In the genomic region with DNA sequence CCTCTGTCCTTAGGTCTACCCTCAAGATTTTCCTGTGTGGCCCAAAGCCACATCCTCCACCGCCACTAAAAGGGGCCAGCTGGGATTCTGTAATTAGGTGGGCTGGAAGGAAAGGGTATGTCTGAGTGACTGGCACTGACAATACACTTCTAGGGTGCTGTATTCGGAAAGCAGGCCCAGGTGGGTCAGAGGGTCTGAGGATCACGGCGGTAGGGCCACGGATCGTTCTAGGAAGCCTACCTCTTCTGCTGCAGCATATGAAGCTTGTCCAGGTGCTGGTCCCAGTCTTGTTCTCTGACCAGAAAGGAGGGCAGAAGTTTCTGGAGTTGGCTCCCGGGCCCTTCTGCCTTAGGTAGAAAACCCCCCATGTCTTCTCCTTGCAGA, we compare ENCODE assay signal across 22 cellular contexts. TPM values are rescaled to one million over a fixed set of nuclear protein-coding genes. Genes with fewer than 3 reads are reported as not detected.
A peak's percentile ranks its signal among the peaks of the same experiment; 100 is the strongest.
DNase-seq lines count a peak whose midpoint lies in the region; ATAC-seq and TF ChIP-seq lines count a peak whose summit lies in the region.
"Had no signal": no experiment of that assay in that cellular context is flagged by ENCODE, and none has a peak within 500 bp of the region (broad histone marks: within the 10 kb centered on the region; RNA-seq: fewer than 3 reads in every experiment).

No MANE protein-coding gene starts in this region.

- no peak for TF ChIP-seq CTCF in Loucy (conservative IDR thresholded peaks at IDR 0.05; ENCODE audit: low read length)

- H3K36me3 ChIP-seq in Loucy (ENCODE audit: insufficient read depth, low read length), result no peaks in the 10 kb centered on the region
- H3K36me3 ChIP-seq: BE2C had no signal

- DNase-seq in cardiac septum (ENCODE audit: low spot score), result peak; percentile 57
- DNase-seq in Right ventricle myocardium superior, result no peak
- peak; percentile 48 for DNase-seq in posterior vena cava (ENCODE audit: low spot score)
- DNase-seq in HCEC 1CT, result no peak
- no peak for DNase-seq in glomerular visceral epithelial cell (ENCODE audit: extremely low spot score)
- DNase-seq: ACHN; AML-193; BE2C; Caco-2; CD4-positive, CD25-positive, alpha-beta regulatory T cell; CD8-positive, alpha-beta T cell; DMS153; EL; GDM1; GM23248; HFFc6 had no signal

- no peak overlapping the region for H3K9ac ChIP-seq in Loucy (ENCODE audit: low read depth, low read length, poor library complexity, severe bottlenecking)
- H3K9ac ChIP-seq: GM23248 had no signal

- H3K4me3 ChIP-seq in Loucy (ENCODE audit: low read length, poor library complexity, severe bottlenecking), result no peak overlapping the region
- H3K4me3 ChIP-seq: A549, GM12878, GM23248 had no signal

- no peaks in the 10 kb centered on the region for H3K9me3 ChIP-seq in Loucy (ENCODE audit: insufficient read depth, low read depth, low read length)
- H3K9me3 ChIP-seq: A549, BE2C had no signal

- H3K4me1 ChIP-seq in Loucy (ENCODE audit: insufficient read depth, low read length, poor library complexity, severe bottlenecking), result peaks cover 13% of the 10 kb centered on the region
- H3K4me1 ChIP-seq: A549, BE2C, Caco-2 had no signal

- H3K27me3 ChIP-seq in Loucy (ENCODE audit: insufficient read depth, low read length, poor library complexity, severe bottlenecking), result no peaks in the 10 kb centered on the region
- H3K27me3 ChIP-seq: BE2C had no signal

- intact Hi-C loops in cardiac septum (cut with DNase I) (no loop called here), Right ventricle myocardium superior (cut with DNase I) (no loop called here), posterior vena cava (cut with DNase I) (loop anchor here in 1 of 2 donors (1.0 kb wide), 1 partner anchor 27 kb away; no protein-coding TSS in a partner anchor)

- no peaks in the 10 kb centered on the region for H3K79me2 ChIP-seq in Loucy (ENCODE audit: insufficient read depth, low read length)

- no peaks in the 10 kb centered on the region for H4K20me1 ChIP-seq in Loucy (ENCODE audit: insufficient read depth, low read length, poor library complexity, severe bottlenecking)

- H3K9me2 ChIP-seq in Loucy (replicated peaks; ENCODE audit: low read depth, low read length), result no peaks in the 10 kb centered on the region

- H2AFZ ChIP-seq in Loucy (ENCODE audit: low read length), result no peak overlapping the region
- H2AFZ ChIP-seq: GM23248 had no signal

- H3K4me2 ChIP-seq in Loucy (ENCODE audit: low read depth, low read length, poor library complexity, severe bottlenecking), result peak overlapping the region; percentile 1
- H3K4me2 ChIP-seq: A549 had no signal

- ATAC-seq in Right ventricle myocardium superior (ENCODE audit: poor library complexity) (no peak), HG03045 (IDR thresholded peaks at IDR 0.05; ENCODE audit: unreplicated experiment) (no peak)
- ATAC-seq: CD8-positive, alpha-beta T cell; GM12878 had no signal

- H3F3A ChIP-seq in Loucy (ENCODE audit: low read depth), result no peaks in the 10 kb centered on the region

RNA-seq across cellular contexts. Expression of gene TRPV5, which starts 0.5 kb away (rescaled TPM):
- total RNA-seq in cardiac septum (not detected), Right ventricle myocardium superior (not detected), posterior vena cava (not detected)
- total RNA-seq: Caco-2; CD4-positive, CD25-positive, alpha-beta regulatory T cell; CD8-positive, alpha-beta T cell; GM12878; GM23248; H1; H7; HFFc6 had no signal

RNA-seq across cellular contexts. Expression of gene LLCFC1, which starts 6.2 kb away (rescaled TPM):
- total RNA-seq in cardiac septum (not detected), Right ventricle myocardium superior (not detected), posterior vena cava (not detected)
- total RNA-seq: Caco-2; CD4-positive, CD25-positive, alpha-beta regulatory T cell; CD8-positive, alpha-beta T cell; GM12878; GM23248; H1; H7; HFFc6 had no signal

RNA-seq across cellular contexts. Expression of gene KEL, which starts 29.1 kb away (rescaled TPM):
- total RNA-seq in cardiac septum, result 0.57 TPM
- total RNA-seq in Right ventricle myocardium superior, result 0.43 TPM
- 1 to 10 TPM in 1 of 2 donors, under 1 TPM in 1; 0.67 to 1.2 TPM for total RNA-seq in posterior vena cava
- total RNA-seq: Caco-2, GM23248, HFFc6 had no signal

RNA-seq across cellular contexts. Expression of gene TRPV6, which starts 47.5 kb away (rescaled TPM):
- total RNA-seq in cardiac septum (not detected), Right ventricle myocardium superior (not detected), posterior vena cava (not detected)
- total RNA-seq: CD4-positive, CD25-positive, alpha-beta regulatory T cell; CD8-positive, alpha-beta T cell; GM12878; GM23248; HFFc6 had no signal

Comparison
In these comparisons a context has a peak if more than half of its experiments do, and no peak if none do; other contexts are left out.
1. DNase-seq: peak in cardiac septum (single experiment) and posterior vena cava (single experiment); none in Right ventricle myocardium superior (single experiment), HCEC 1CT (single experiment) and glomerular visceral epithelial cell (single experiment).